ENCODE assay signal across 1 cellular context in genomic region chr5:79990598-79991507, GRCh38.
TF ChIP-seq lines count a peak whose summit lies in the region.

MTX3 (minus strand) TSS chr5:79991262; CDS start chr5:79991238, 24 bp downstream.

TF ChIP-seq in HepG2, 621 proteins besides CTCF, POLR2A, EP300 and RAD21 (continued from another document and continues in another):
- peak; percentile 35 for TF ChIP-seq U2AF1 (optimal IDR thresholded peaks at IDR 0.05; ENCODE audit: low read depth, low read length)
- 0 out of 2 replicates have a peak, but pooled peaks have one; percentile 5 for TF ChIP-seq TOPORS (CRISPR knock-in tag; IDR thresholded peaks at IDR 0.05)
- no peak for TF ChIP-seq ZXDC (CRISPR knock-in tag; IDR thresholded peaks at IDR 0.05)
- no peak; the same call in 1 of the 2 replicates for TF ChIP-seq BRD4 (CRISPR knock-in tag; IDR thresholded peaks at IDR 0.05)
- TF ChIP-seq SP1 (IDR thresholded peaks at IDR 0.05), result no peak
- peak; percentile 86 for TF ChIP-seq SP1 (CRISPR knock-in tag; IDR thresholded peaks at IDR 0.05)
- TF ChIP-seq ZNF317 (CRISPR knock-in tag; IDR thresholded peaks at IDR 0.05), result peak; percentile 84
- no peak for TF ChIP-seq AHR (CRISPR knock-in tag; IDR thresholded peaks at IDR 0.05)
- TF ChIP-seq ZNF510 (CRISPR knock-in tag; IDR thresholded peaks at IDR 0.05; ENCODE audit: low read depth), result peak; percentile 76; the same call in 1 of the 2 replicates
- 0 out of 2 replicates have a peak, but pooled peaks have one; percentile 24 for TF ChIP-seq BCL6 (CRISPR knock-in tag; IDR thresholded peaks at IDR 0.05)
- TF ChIP-seq ZNF761 (CRISPR knock-in tag; conservative IDR thresholded peaks at IDR 0.05), result no peak
- peak; percentile 78 for TF ChIP-seq ZNF121 (CRISPR knock-in tag; IDR thresholded peaks at IDR 0.05)
- TF ChIP-seq ZNF780A (CRISPR knock-in tag; IDR thresholded peaks at IDR 0.05), result no peak; the same call in 1 of the 2 replicates
- TF ChIP-seq ZNF264 (CRISPR knock-in tag; IDR thresholded peaks at IDR 0.05), result no peak
- TF ChIP-seq ZNF777 (CRISPR knock-in tag; IDR thresholded peaks at IDR 0.05), result peak; percentile 40; the same call in 1 of the 2 replicates
- no peak for TF ChIP-seq CENPX (CRISPR knock-in tag; IDR thresholded peaks at IDR 0.05)
- no peak for TF ChIP-seq ZNF614 (CRISPR knock-in tag; IDR thresholded peaks at IDR 0.05; ENCODE audit: borderline replicate concordance)
- TF ChIP-seq HNRNPH1 (optimal IDR thresholded peaks at IDR 0.05; ENCODE audit: low read depth, low read length), result no peak
- TF ChIP-seq FOXP4 (CRISPR knock-in tag; IDR thresholded peaks at IDR 0.05), result no peak; the same call in 1 of the 2 replicates
- no peak for TF ChIP-seq ZSCAN12 (CRISPR knock-in tag; IDR thresholded peaks at IDR 0.05)
- TF ChIP-seq STAT6 (CRISPR knock-in tag; IDR thresholded peaks at IDR 0.05; ENCODE audit: borderline replicate concordance), result no peak
- TF ChIP-seq MYC (CRISPR knock-in tag; IDR thresholded peaks at IDR 0.05; ENCODE audit: borderline replicate concordance), result peak; percentile 75; the same call in 1 of the 2 replicates
- TF ChIP-seq ZHX2 (IDR thresholded peaks at IDR 0.05; ENCODE audit: low read depth), result 0 out of 2 replicates have a peak, but pooled peaks have one; percentile 52
- no peak for TF ChIP-seq ZHX2 (CRISPR knock-in tag; IDR thresholded peaks at IDR 0.05; ENCODE audit: borderline replicate concordance)
- no peak for TF ChIP-seq SALL2 (CRISPR knock-in tag; IDR thresholded peaks at IDR 0.05)
- TF ChIP-seq ZNF747 (CRISPR knock-in tag; IDR thresholded peaks at IDR 0.05; ENCODE audit: borderline replicate concordance), result peak; percentile 82
- no peak for TF ChIP-seq ZNF615 (CRISPR knock-in tag; IDR thresholded peaks at IDR 0.05; ENCODE audit: borderline replicate concordance)
- TF ChIP-seq AKNA (CRISPR knock-in tag; IDR thresholded peaks at IDR 0.05; ENCODE audit: borderline replicate concordance), result no peak
- peak; percentile 73; the same call in 1 of the 2 replicates for TF ChIP-seq SIN3A (IDR thresholded peaks at IDR 0.05; ENCODE audit: borderline replicate concordance, low read depth, low read length)
- TF ChIP-seq AGO2 (optimal IDR thresholded peaks at IDR 0.05; ENCODE audit: low read depth, low read length), result peak; percentile 81
- no peak for TF ChIP-seq ETS1 (CRISPR knock-in tag; IDR thresholded peaks at IDR 0.05)
